Comparison of ENCODE assay signal across 9 cellular contexts in the genomic region with DNA sequence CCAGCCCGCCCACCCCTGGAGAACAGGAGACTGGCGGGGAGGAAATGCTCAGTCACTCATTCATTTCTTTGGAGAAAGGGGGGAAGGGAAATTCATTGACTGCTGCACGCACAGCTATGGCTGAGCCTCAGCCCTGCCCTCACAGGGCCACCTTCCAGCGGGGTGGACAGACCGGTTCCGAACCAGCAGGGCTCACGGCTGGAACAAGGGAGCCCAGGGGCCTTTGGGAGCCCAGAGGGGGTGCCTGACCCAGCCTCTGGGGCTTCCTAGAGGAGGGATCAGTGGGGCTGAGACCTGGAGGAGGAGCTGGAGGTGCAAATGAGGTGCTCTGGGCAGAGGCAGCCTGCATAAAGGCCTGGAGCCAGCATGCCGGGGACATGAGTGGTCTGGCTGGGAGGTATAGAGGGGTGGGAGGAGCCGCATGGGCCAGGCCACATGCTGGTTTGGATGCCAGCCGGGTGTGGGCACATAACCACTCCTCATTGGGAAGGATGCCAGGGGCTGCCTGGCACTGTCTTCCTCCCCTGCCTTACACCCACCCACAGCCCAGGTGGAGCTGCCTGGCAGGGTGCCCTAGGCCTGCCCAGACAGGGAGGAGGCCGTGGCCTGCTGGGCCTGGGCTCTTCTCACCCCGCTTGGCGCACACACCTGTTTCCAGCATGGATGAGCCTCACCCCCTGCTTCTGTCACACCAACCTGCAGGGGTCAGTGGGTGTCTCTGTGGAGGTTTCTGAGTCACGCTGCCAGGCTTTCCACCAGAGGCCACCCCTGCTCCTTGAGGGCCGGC. TPM values are rescaled to one million over a fixed set of nuclear protein-coding genes. Genes with fewer than 3 reads are reported as not detected.
DNase-seq lines count a peak whose midpoint lies in the region; ATAC-seq and TF ChIP-seq lines count a peak whose summit lies in the region.
"Had no signal": no experiment of that assay in that cellular context is flagged by ENCODE, and none has a peak within 500 bp of the region (broad histone marks: within the 10 kb centered on the region; RNA-seq: fewer than 3 reads in every experiment).

No MANE protein-coding gene starts in this region.

- TF ChIP-seq CTCF in retinal pigment epithelial cell (conservative IDR thresholded peaks at IDR 0.05; ENCODE audit: low read depth, low read length) = peak; percentile 1

- peaks cover 64% of the 10 kb centered on the region for H3K36me3 ChIP-seq in SJSA1

- CTCF ChIA-PET in activated CD8-positive, alpha-beta memory T cell treated with anti-CD3 and anti-CD28 coated beads, Interleukin-2, amount 10 ng/mL, durations not matched to agents 7 days and 5 days (lab: Charles Lee) = no interaction called here

- H3K27me3 ChIP-seq in SJSA1 (replicated peaks) = no peaks in the 10 kb centered on the region

- intact Hi-C loops in cardiac septum (cut with DNase I) = loop anchor here (2.0 kb wide), 2 partner anchors 19 to 75 kb away; no protein-coding TSS in a partner anchor

- H3K4me3 ChIP-seq in SJSA1 (no peak overlapping the region), retinal pigment epithelial cell (ENCODE audit: low read length) (no peak overlapping the region)

- DNase-seq in activated CD8-positive, alpha-beta memory T cell treated with anti-CD3 and anti-CD28 coated beads, Interleukin-2, amount 10 ng/mL, durations not matched to agents 7 days and 5 days = peak; percentile 22
- no peak for DNase-seq in activated CD8-positive, alpha-beta memory T cell treated with anti-CD3 and anti-CD28 coated beads, Interleukin-2, amount 50 U/mL, for 4 hours
- DNase-seq in SJSA1 (ENCODE audit: low read depth in 1 of 2, low spot score in 2 of 2) (peak; percentile 83 to 88), cardiac septum (ENCODE audit: low spot score) (peak; percentile 91), retinal pigment epithelial cell (ENCODE audit: low read depth) (peak; percentile 56), epidermal melanocyte (ENCODE audit: insufficient read length, low spot score) (no peak)
- no peak for DNase-seq in activated T-cell treated with anti-CD3 and anti-CD28 coated beads, Interleukin-2, amount 50 U/mL, for 1 hour

- H3K36me3 Mint-ChIP-seq in activated CD8-positive, alpha-beta memory T cell treated with anti-CD3 and anti-CD28 coated beads, Interleukin-2, amount 10 ng/mL, durations not matched to agents 7 days and 5 days = peaks cover 26% of the 10 kb centered on the region

- no peak overlapping the region for H3K27ac Mint-ChIP-seq in activated CD8-positive, alpha-beta memory T cell treated with anti-CD3 and anti-CD28 coated beads, Interleukin-2, amount 10 ng/mL, durations not matched to agents 7 days and 5 days
- H3K27ac Mint-ChIP-seq: T-helper 1 cell treated with Interleukin-12 subunit alpha and Interleukin-12 subunit beta and Interleukin-4 antibody, amounts not matched to agents 30 μg/mL and 1 μg/mL, for 36 hours had no signal

- no peak for ATAC-seq in activated CD8-positive, alpha-beta memory T cell treated with anti-CD3 and anti-CD28 coated beads, Interleukin-2, amount 10 ng/mL, durations not matched to agents 7 days and 5 days
- ATAC-seq in GM18498 (IDR thresholded peaks at IDR 0.05; ENCODE audit: unreplicated experiment) = no peak

- H3K27ac ChIP-seq in SJSA1 = peak overlapping the region; percentile 87

- no peaks in the 10 kb centered on the region for H3K9me3 ChIP-seq in SJSA1 (replicated peaks)

- no peaks in the 10 kb centered on the region for H3K27me3 Mint-ChIP-seq in activated CD8-positive, alpha-beta memory T cell treated with anti-CD3 and anti-CD28 coated beads, Interleukin-2, amount 10 ng/mL, durations not matched to agents 7 days and 5 days

- no peaks in the 10 kb centered on the region for H3K9me3 Mint-ChIP-seq in activated CD8-positive, alpha-beta memory T cell treated with anti-CD3 and anti-CD28 coated beads, Interleukin-2, amount 10 ng/mL, durations not matched to agents 7 days and 5 days (ENCODE audit: low read depth)
- H3K9me3 Mint-ChIP-seq: T-helper 1 cell treated with Interleukin-12 subunit alpha and Interleukin-12 subunit beta and Interleukin-4 antibody, amounts not matched to agents 30 μg/mL and 1 μg/mL, for 36 hours had no signal

- H3K4me3 Mint-ChIP-seq in activated CD8-positive, alpha-beta memory T cell treated with anti-CD3 and anti-CD28 coated beads, Interleukin-2, amount 10 ng/mL, durations not matched to agents 7 days and 5 days = no peak overlapping the region
- H3K4me3 Mint-ChIP-seq: T-helper 1 cell treated with Interleukin-12 subunit alpha and Interleukin-12 subunit beta and Interleukin-4 antibody, amounts not matched to agents 30 μg/mL and 1 μg/mL, for 36 hours had no signal

- peaks cover 62% of the 10 kb centered on the region for H3K4me1 ChIP-seq in SJSA1 (replicated peaks)

- peaks cover 20% of the 10 kb centered on the region for H3K4me1 Mint-ChIP-seq in activated CD8-positive, alpha-beta memory T cell treated with anti-CD3 and anti-CD28 coated beads, Interleukin-2, amount 10 ng/mL, durations not matched to agents 7 days and 5 days

RNA-seq across cellular contexts. Expression of gene PPP5C, which starts 26.9 kb away (rescaled TPM):
- 100 to 1,000 TPM in 1 of 2 experiments, 10 to 100 TPM in 1; 99.2 to 110 TPM for total RNA-seq in activated CD8-positive, alpha-beta memory T cell treated with anti-CD3 and anti-CD28 coated beads, Interleukin-2, amount 10 ng/mL, durations not matched to agents 7 days and 5 days
- total RNA-seq in SJSA1 (2014; rRNA removed; shearing (Covaris generic)) = 77.3 and 79.9 TPM in 2 replicates
- total RNA-seq in cardiac septum = 82.8 TPM

RNA-seq across cellular contexts. Expression of gene CCDC8, which starts 39.6 kb away (rescaled TPM):
- not detected for total RNA-seq in activated CD8-positive, alpha-beta memory T cell treated with anti-CD3 and anti-CD28 coated beads, Interleukin-2, amount 10 ng/mL, durations not matched to agents 7 days and 5 days
- 12.5 and 18.6 TPM in 2 replicates for total RNA-seq in SJSA1 (2014; rRNA removed; shearing (Covaris generic))
- 34.2 TPM for total RNA-seq in cardiac septum

RNA-seq across cellular contexts. Expression of gene PNMA8C, which starts 55.0 kb away (rescaled TPM):
- total RNA-seq in activated CD8-positive, alpha-beta memory T cell treated with anti-CD3 and anti-CD28 coated beads, Interleukin-2, amount 10 ng/mL, durations not matched to agents 7 days and 5 days = not detected
- not detected in 2 replicates for total RNA-seq in SJSA1 (2014; rRNA removed; shearing (Covaris generic))
- total RNA-seq in cardiac septum = 0.16 TPM

Comparison
In these comparisons a context has a peak if more than half of its experiments do, and no peak if none do; other contexts are left out.
1. DNase-seq: peak in activated CD8-positive, alpha-beta memory T cell treated with anti-CD3 and anti-CD28 coated beads, Interleukin-2, amount 10 ng/mL, durations not matched to agents 7 days and 5 days (single experiment), SJSA1 (2 of 2), cardiac septum (single experiment) and retinal pigment epithelial cell (single experiment); none in activated CD8-positive, alpha-beta memory T cell treated with anti-CD3 and anti-CD28 coated beads, Interleukin-2, amount 50 U/mL, for 4 hours (single experiment), epidermal melanocyte (single experiment) and activated T-cell treated with anti-CD3 and anti-CD28 coated beads, Interleukin-2, amount 50 U/mL, for 1 hour (single experiment).
2. RNA of gene CCDC8, which starts 39.6 kb away (total RNA-seq): 34.2 TPM in cardiac septum (single experiment) and 12.5 to 18.6 TPM in SJSA1; not detected in activated CD8-positive, alpha-beta memory T cell treated with anti-CD3 and anti-CD28 coated beads, Interleukin-2, amount 10 ng/mL, durations not matched to agents 7 days and 5 days; every median in the first group is over 10 times any median in the second.